In the genomic region with DNA sequence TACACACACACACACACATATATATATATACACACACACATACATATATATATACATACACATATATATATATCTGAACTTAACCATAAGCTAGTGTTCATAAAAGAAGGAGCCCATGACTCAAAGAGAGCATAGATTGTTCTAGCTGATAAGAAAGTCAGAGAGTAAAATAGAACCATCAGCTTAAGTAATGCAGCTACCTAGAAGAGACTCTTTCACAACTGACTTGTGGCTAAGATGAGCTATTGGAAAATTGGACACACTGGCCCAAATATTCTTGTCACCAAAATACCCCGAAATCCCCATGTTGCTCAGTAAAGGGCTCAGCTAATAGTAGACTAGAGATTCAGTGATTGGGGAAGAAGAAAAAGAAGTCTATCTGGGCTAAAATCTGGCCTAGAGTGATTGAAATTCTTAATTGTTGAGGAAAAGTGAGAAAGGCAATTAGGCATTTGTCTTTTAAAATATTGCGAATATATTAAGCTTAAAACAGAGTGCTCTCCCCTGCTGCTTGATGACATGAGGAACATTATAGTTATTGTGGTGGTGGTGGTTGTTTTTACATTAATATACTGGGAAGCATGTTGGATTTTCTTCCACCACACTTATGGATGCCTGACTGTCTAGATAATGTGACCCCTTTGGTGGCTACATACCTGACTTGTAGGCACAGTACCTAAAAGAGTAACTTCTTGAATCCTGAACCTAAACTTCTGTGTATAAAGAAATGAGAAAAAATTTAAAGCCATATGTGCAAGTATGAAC, we compare ENCODE assay signal across 1 cellular context.
TF ChIP-seq lines count a peak whose summit lies in the region.

No MANE protein-coding gene starts in this region.

TF ChIP-seq in K562, 482 proteins besides CTCF, POLR2A, EP300 and RAD21:
- TF ChIP-seq, protein P1, sequence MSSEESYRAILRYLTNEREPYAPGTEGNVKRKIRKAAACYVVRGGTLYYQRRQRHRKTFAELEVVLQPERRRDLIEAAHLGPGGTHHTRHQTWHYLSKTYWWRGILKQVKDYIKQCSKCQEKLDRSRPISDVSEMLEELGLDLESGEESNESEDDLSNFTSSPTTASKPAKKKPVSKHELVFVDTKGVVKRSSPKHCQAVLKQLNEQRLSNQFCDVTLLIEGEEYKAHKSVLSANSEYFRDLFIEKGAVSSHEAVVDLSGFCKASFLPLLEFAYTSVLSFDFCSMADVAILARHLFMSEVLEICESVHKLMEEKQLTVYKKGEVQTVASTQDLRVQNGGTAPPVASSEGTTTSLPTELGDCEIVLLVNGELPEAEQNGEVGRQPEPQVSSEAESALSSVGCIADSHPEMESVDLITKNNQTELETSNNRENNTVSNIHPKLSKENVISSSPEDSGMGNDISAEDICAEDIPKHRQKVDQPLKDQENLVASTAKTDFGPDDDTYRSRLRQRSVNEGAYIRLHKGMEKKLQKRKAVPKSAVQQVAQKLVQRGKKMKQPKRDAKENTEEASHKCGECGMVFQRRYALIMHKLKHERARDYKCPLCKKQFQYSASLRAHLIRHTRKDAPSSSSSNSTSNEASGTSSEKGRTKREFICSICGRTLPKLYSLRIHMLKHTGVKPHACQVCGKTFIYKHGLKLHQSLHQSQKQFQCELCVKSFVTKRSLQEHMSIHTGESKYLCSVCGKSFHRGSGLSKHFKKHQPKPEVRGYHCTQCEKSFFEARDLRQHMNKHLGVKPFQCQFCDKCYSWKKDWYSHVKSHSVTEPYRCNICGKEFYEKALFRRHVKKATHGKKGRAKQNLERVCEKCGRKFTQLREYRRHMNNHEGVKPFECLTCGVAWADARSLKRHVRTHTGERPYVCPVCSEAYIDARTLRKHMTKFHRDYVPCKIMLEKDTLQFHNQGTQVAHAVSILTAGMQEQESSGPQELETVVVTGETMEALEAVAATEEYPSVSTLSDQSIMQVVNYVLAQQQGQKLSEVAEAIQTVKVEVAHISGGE (CRISPR knock-in tag; IDR thresholded peaks at IDR 0.05) = no peak
- TF ChIP-seq TEAD4 (IDR thresholded peaks at IDR 0.05; ENCODE audit: low read length) = no peak
- no peak for TF ChIP-seq TEAD4 (CRISPR knock-in tag; IDR thresholded peaks at IDR 0.05; ENCODE audit: borderline replicate concordance)
- TF ChIP-seq, protein P2, sequence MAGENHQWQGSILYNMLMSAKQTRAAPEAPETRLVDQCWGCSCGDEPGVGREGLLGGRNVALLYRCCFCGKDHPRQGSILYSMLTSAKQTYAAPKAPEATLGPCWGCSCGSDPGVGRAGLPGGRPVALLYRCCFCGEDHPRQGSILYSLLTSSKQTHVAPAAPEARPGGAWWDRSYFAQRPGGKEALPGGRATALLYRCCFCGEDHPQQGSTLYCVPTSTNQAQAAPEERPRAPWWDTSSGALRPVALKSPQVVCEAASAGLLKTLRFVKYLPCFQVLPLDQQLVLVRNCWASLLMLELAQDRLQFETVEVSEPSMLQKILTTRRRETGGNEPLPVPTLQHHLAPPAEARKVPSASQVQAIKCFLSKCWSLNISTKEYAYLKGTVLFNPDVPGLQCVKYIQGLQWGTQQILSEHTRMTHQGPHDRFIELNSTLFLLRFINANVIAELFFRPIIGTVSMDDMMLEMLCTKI (IDR thresholded peaks at IDR 0.05; ENCODE audit: partially characterized antibody) = no peak
- TF ChIP-seq RFX5 (IDR thresholded peaks at IDR 0.05; ENCODE audit: low read depth, low read length) = no peak
- TF ChIP-seq CEBPB (tag; IDR thresholded peaks at IDR 0.05) = peak; percentile 44; the same call in 1 of the 2 replicates
